ENCODE assay signal across 8 cellular contexts in the genomic region with DNA sequence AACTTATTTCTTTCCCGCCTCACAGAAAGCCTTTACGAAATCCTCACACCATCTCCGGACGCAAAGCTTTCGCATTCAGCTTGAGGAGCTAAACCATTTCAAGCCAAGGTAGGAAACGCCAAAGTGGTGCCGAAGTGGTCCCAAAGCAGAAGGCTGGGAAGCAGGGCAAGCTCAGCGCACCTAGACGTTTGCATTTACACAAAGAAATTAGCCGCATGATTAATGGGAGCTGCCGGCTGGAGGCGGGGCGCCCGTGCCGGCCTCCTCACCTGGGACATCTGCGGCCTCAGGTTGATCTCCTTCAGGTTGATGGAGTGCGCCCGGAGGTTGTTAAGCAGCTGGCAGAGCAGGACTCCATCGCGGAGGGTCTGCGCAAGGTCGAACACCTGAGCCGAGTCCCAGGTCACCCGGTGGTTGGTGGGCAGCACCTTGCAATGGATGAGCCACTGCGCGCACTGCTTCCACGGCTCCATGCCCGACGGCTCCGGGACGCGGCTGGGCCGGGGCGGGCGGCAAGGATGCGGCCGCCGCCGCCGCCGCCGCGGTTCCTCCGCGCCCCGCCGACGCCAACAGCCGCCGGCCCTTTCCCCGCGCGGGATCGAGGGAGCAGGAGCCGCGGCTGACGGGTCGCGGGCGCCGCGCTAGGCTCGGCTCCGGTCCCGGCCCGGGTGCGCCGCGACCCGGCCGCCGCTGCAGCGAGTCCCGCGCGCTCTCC. TPM values are rescaled to one million over a fixed set of nuclear protein-coding genes. Genes with fewer than 3 reads are reported as not detected.
DNase-seq lines count a peak whose midpoint lies in the region; ATAC-seq and TF ChIP-seq lines count a peak whose summit lies in the region.

No MANE protein-coding gene starts in this region.

- peak; percentile 4 for ATAC-seq in activated T-helper 17 cell treated with anti-CD3 and anti-CD28 coated beads, Interleukin-2, amount 50 U/mL, for 72 hours (replicated peaks)
- no peak for ATAC-seq in GM18873 (IDR thresholded peaks at IDR 0.05; ENCODE audit: low FRiP score, unreplicated experiment)
- no peak for ATAC-seq in HG02970 (IDR thresholded peaks at IDR 0.05; ENCODE audit: low FRiP score, unreplicated experiment)

- no peaks in the 10 kb centered on the region for H3K9me3 ChIP-seq in MG63

- intact Hi-C loops in head of caudate nucleus (cut with DNase I) = no loop called here

- peaks cover 7% of the 10 kb centered on the region for H3K4me1 Mint-ChIP-seq in activated T-helper 17 cell treated with anti-CD3 and anti-CD28 coated beads, Interleukin-2, amount 50 U/mL, for 72 hours
- H3K4me1 Mint-ChIP-seq in progenitor cell of endocrine pancreas (ENCODE audit: low read depth) = peaks cover 11% of the 10 kb centered on the region

- H3K27me3 Mint-ChIP-seq in activated T-helper 17 cell treated with anti-CD3 and anti-CD28 coated beads, Interleukin-2, amount 50 U/mL, for 72 hours = no peaks in the 10 kb centered on the region
- H3K27me3 Mint-ChIP-seq in progenitor cell of endocrine pancreas = peaks cover 56% of the 10 kb centered on the region

- H3K36me3 Mint-ChIP-seq in activated T-helper 17 cell treated with anti-CD3 and anti-CD28 coated beads, Interleukin-2, amount 50 U/mL, for 72 hours (ENCODE audit: low read depth) = no peaks in the 10 kb centered on the region
- H3K36me3 Mint-ChIP-seq in progenitor cell of endocrine pancreas (ENCODE audit: insufficient read depth) = no peaks in the 10 kb centered on the region

- H3K36me3 ChIP-seq in MG63 = no peaks in the 10 kb centered on the region

- DNase-seq in GM12865 (ENCODE audit: low read depth) (peak; percentile 39), MG63 (no peak), head of caudate nucleus (peak in 36 of 42 donors; percentile 4 to 56 (median 24)), progenitor cell of endocrine pancreas (ENCODE audit: low spot score, unreplicated experiment) (peak; percentile 33), kidney glomerular epithelial cell (lab: John Stamatoyannopoulos, UW) (no peak)

- peaks cover 4% of the 10 kb centered on the region for H3K9me3 Mint-ChIP-seq in activated T-helper 17 cell treated with anti-CD3 and anti-CD28 coated beads, Interleukin-2, amount 50 U/mL, for 72 hours
- no peaks in the 10 kb centered on the region for H3K9me3 Mint-ChIP-seq in progenitor cell of endocrine pancreas (ENCODE audit: low read depth)

- TF ChIP-seq CTCF in GM12865 (IDR thresholded peaks at IDR 0.05; ENCODE audit: insufficient read depth, low read depth, low read length, missing control alignments) = no peak
- no peak for TF ChIP-seq CTCF in progenitor cell of endocrine pancreas (IDR thresholded peaks at IDR 0.05; ENCODE audit: unreplicated experiment)

- peaks cover 32% of the 10 kb centered on the region for H3K27me3 ChIP-seq in MG63

- H3K4me3 ChIP-seq in GM12865 (ENCODE audit: low read depth, low read length) (peak overlapping the region; percentile 48), MG63 (peak overlapping the region; percentile 8; the same call in 1 of the 2 replicates)

- H3K27ac Mint-ChIP-seq in activated T-helper 17 cell treated with anti-CD3 and anti-CD28 coated beads, Interleukin-2, amount 50 U/mL, for 72 hours = peak overlapping the region; percentile 92
- peak overlapping the region; percentile 92 for H3K27ac Mint-ChIP-seq in progenitor cell of endocrine pancreas

- peak overlapping the region; percentile 95 for H3K4me3 Mint-ChIP-seq in activated T-helper 17 cell treated with anti-CD3 and anti-CD28 coated beads, Interleukin-2, amount 50 U/mL, for 72 hours
- H3K4me3 Mint-ChIP-seq in progenitor cell of endocrine pancreas (ENCODE audit: low read depth) = peak overlapping the region; percentile 81

RNA-seq across cellular contexts. Expression of a gene that starts 0.4 kb away (rescaled TPM):
- 0.30 and 0.57 TPM in 2 replicates for total RNA-seq in MG63 (2014; rRNA removed; shearing (Covaris generic); ENCODE audit: low replicate concordance)
- 1 to 10 TPM; 1.7 to 4.9 TPM for total RNA-seq in activated T-helper 17 cell treated with anti-CD3 and anti-CD28 coated beads, Interleukin-2, amount 50 U/mL, for 72 hours
- 1.8 and 3.7 TPM in 2 replicates for total RNA-seq in progenitor cell of endocrine pancreas

Comparison
In these comparisons a context has a peak if more than half of its experiments do, and no peak if none do; other contexts are left out.
1. DNase-seq: peak in GM12865 (single experiment), head of caudate nucleus (36 of 42) and progenitor cell of endocrine pancreas (single experiment); none in MG63 (single experiment) and kidney glomerular epithelial cell (single experiment).